ENCODE assay signal across 1 cellular context in genomic region chr1:42657981-42658879, GRCh38.
A peak's percentile ranks its signal among the peaks of the same experiment; 100 is the strongest.
TF ChIP-seq lines count a peak whose summit lies in the region.

Gene PPIH (plus strand): TSS chr1:42658423. CDS start chr1:42658447, 24 bp downstream.

TF ChIP-seq in HepG2, 621 proteins besides CTCF, POLR2A, EP300 and RAD21 (continued from another document and continues in another):
- TF ChIP-seq MAZ (IDR thresholded peaks at IDR 0.05; ENCODE audit: borderline replicate concordance, low read depth, low read length), result peak; percentile 56; the same call in 1 of the 2 replicates
- TF ChIP-seq MAZ (CRISPR knock-in tag; IDR thresholded peaks at IDR 0.05; ENCODE audit: low read depth), result peak; percentile 48; the same call in 1 of the 2 replicates
- TF ChIP-seq, protein P1, sequence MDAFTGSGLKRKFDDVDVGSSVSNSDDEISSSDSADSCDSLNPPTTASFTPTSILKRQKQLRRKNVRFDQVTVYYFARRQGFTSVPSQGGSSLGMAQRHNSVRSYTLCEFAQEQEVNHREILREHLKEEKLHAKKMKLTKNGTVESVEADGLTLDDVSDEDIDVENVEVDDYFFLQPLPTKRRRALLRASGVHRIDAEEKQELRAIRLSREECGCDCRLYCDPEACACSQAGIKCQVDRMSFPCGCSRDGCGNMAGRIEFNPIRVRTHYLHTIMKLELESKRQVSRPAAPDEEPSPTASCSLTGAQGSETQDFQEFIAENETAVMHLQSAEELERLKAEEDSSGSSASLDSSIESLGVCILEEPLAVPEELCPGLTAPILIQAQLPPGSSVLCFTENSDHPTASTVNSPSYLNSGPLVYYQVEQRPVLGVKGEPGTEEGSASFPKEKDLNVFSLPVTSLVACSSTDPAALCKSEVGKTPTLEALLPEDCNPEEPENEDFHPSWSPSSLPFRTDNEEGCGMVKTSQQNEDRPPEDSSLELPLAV (CRISPR knock-in tag; conservative IDR thresholded peaks at IDR 0.05; ENCODE audit: low read depth), result no peak
- TF ChIP-seq ZNF652 (CRISPR knock-in tag; IDR thresholded peaks at IDR 0.05; ENCODE audit: borderline replicate concordance, low read depth), result peak; percentile 91
- TF ChIP-seq MBNL3 (CRISPR knock-in tag; conservative IDR thresholded peaks at IDR 0.05), result no peak
- peak; percentile 48; the same call in 1 of the 2 replicates for TF ChIP-seq ZNF746 (CRISPR knock-in tag; IDR thresholded peaks at IDR 0.05)
- no peak for TF ChIP-seq MEIS2 (CRISPR knock-in tag; IDR thresholded peaks at IDR 0.05)
- TF ChIP-seq ZNF879 (CRISPR knock-in tag; IDR thresholded peaks at IDR 0.05), result 0 out of 2 replicates have a peak, but pooled peaks have one; percentile 32
- TF ChIP-seq EEA1 (CRISPR knock-in tag; IDR thresholded peaks at IDR 0.05; ENCODE audit: borderline replicate concordance), result no peak
- TF ChIP-seq, protein P2, sequence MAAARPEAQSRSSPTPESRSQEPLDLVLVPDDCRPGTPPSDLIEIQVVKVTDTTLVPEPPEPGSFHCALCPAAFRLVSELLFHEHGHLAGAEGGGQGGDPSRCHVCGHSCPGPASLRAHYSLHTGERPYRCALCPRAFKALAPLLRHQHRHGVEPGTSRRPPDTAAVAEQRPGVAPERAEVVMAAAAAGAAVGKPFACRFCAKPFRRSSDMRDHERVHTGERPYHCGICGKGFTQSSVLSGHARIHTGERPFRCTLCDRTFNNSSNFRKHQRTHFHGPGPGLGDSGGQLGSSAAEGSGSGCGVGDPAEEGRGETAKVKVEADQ (CRISPR knock-in tag; IDR thresholded peaks at IDR 0.05; ENCODE audit: borderline replicate concordance), result peak; percentile 94
- TF ChIP-seq RBFOX2 (IDR thresholded peaks at IDR 0.05; ENCODE audit: low read depth, low read length), result peak; percentile 79
- no peak for TF ChIP-seq ZNF740 (CRISPR knock-in tag; IDR thresholded peaks at IDR 0.05)
- TF ChIP-seq, protein P3, sequence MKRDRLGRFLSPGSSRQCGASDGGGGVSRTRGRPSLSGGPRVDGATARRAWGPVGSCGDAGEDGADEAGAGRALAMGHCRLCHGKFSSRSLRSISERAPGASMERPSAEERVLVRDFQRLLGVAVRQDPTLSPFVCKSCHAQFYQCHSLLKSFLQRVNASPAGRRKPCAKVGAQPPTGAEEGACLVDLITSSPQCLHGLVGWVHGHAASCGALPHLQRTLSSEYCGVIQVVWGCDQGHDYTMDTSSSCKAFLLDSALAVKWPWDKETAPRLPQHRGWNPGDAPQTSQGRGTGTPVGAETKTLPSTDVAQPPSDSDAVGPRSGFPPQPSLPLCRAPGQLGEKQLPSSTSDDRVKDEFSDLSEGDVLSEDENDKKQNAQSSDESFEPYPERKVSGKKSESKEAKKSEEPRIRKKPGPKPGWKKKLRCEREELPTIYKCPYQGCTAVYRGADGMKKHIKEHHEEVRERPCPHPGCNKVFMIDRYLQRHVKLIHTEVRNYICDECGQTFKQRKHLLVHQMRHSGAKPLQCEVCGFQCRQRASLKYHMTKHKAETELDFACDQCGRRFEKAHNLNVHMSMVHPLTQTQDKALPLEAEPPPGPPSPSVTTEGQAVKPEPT (CRISPR knock-in tag; IDR thresholded peaks at IDR 0.05; ENCODE audit: low read depth), result no peak; the same call in 1 of the 2 replicates
- peak; percentile 99 for TF ChIP-seq ZNF121 (CRISPR knock-in tag; IDR thresholded peaks at IDR 0.05)
- TF ChIP-seq CBX5 (CRISPR knock-in tag; IDR thresholded peaks at IDR 0.05; ENCODE audit: borderline replicate concordance), result no peak; the same call in 1 of the 2 replicates
- TF ChIP-seq, protein P4, sequence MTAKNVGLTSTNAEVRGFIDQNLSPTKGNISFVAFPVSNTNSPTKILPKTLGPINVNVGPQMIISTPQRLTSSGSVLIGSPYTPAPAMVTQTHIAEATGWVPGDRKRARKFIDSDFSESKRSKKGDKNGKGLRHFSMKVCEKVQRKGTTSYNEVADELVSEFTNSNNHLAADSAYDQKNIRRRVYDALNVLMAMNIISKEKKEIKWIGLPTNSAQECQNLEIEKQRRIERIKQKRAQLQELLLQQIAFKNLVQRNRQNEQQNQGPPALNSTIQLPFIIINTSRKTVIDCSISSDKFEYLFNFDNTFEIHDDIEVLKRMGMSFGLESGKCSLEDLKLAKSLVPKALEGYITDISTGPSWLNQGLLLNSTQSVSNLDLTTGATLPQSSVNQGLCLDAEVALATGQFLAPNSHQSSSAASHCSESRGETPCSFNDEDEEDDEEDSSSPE (CRISPR knock-in tag; IDR thresholded peaks at IDR 0.05), result peak; percentile 98
- no peak for TF ChIP-seq TRAFD1 (CRISPR knock-in tag; IDR thresholded peaks at IDR 0.05; ENCODE audit: borderline replicate concordance)
- TF ChIP-seq EZH2 (conservative IDR thresholded peaks at IDR 0.05; ENCODE audit: low read depth, low read length), result no peak
- TF ChIP-seq CEBPZ (IDR thresholded peaks at IDR 0.05; ENCODE audit: low read length), result no peak
- TF ChIP-seq FOSL2 (CRISPR knock-in tag; IDR thresholded peaks at IDR 0.05), result peak; percentile 51; the same call in 1 of the 2 replicates
- no peak for TF ChIP-seq ZKSCAN8 (CRISPR knock-in tag; IDR thresholded peaks at IDR 0.05; ENCODE audit: borderline replicate concordance)
- no peak for TF ChIP-seq SP1 (IDR thresholded peaks at IDR 0.05)
- TF ChIP-seq SP1 (CRISPR knock-in tag; IDR thresholded peaks at IDR 0.05), result peak; percentile 90
- peak; percentile 41; the same call in 1 of the 2 replicates for TF ChIP-seq RXRB (CRISPR knock-in tag; IDR thresholded peaks at IDR 0.05; ENCODE audit: borderline replicate concordance)
- TF ChIP-seq, protein P5, sequence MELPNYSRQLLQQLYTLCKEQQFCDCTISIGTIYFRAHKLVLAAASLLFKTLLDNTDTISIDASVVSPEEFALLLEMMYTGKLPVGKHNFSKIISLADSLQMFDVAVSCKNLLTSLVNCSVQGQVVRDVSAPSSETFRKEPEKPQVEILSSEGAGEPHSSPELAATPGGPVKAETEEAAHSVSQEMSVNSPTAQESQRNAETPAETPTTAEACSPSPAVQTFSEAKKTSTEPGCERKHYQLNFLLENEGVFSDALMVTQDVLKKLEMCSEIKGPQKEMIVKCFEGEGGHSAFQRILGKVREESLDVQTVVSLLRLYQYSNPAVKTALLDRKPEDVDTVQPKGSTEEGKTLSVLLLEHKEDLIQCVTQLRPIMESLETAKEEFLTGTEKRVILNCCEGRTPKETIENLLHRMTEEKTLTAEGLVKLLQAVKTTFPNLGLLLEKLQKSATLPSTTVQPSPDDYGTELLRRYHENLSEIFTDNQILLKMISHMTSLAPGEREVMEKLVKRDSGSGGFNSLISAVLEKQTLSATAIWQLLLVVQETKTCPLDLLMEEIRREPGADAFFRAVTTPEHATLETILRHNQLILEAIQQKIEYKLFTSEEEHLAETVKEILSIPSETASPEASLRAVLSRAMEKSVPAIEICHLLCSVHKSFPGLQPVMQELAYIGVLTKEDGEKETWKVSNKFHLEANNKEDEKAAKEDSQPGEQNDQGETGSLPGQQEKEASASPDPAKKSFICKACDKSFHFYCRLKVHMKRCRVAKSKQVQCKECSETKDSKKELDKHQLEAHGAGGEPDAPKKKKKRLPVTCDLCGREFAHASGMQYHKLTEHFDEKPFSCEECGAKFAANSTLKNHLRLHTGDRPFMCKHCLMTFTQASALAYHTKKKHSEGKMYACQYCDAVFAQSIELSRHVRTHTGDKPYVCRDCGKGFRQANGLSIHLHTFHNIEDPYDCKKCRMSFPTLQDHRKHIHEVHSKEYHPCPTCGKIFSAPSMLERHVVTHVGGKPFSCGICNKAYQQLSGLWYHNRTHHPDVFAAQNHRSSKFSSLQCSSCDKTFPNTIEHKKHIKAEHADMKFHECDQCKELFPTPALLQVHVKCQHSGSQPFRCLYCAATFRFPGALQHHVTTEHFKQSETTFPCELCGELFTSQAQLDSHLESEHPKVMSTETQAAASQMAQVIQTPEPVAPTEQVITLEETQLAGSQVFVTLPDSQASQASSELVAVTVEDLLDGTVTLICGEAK (IDR thresholded peaks at IDR 0.05), result peak; percentile 78
- TF ChIP-seq, protein P5 (CRISPR knock-in tag; IDR thresholded peaks at IDR 0.05), result peak; percentile 82
- TF ChIP-seq RBAK (CRISPR knock-in tag; IDR thresholded peaks at IDR 0.05), result no peak
- TF ChIP-seq PHB2 (IDR thresholded peaks at IDR 0.05; ENCODE audit: partially characterized antibody), result no peak
- TF ChIP-seq, protein P6, sequence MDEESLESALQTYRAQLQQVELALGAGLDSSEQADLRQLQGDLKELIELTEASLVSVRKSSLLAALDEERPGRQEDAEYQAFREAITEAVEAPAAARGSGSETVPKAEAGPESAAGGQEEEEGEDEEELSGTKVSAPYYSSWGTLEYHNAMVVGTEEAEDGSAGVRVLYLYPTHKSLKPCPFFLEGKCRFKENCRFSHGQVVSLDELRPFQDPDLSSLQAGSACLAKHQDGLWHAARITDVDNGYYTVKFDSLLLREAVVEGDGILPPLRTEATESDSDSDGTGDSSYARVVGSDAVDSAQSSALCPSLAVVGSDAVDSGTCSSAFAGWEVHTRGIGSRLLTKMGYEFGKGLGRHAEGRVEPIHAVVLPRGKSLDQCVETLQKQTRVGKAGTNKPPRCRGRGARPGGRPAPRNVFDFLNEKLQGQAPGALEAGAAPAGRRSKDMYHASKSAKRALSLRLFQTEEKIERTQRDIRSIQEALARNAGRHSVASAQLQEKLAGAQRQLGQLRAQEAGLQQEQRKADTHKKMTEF (CRISPR knock-in tag; IDR thresholded peaks at IDR 0.05), result peak; percentile 87
- TF ChIP-seq ZBTB33 (CRISPR knock-in tag; IDR thresholded peaks at IDR 0.05), result no peak
